9 cellular contexts compared by ENCODE assay signal in genomic region chr1:37472281-37472680, GRCh38. TPM values are rescaled to one million over a fixed set of nuclear protein-coding genes. Genes with fewer than 3 reads are reported as not detected.
DNase-seq lines count a peak whose midpoint lies in the region; ATAC-seq and TF ChIP-seq lines count a peak whose summit lies in the region.
"Had no signal": no experiment of that assay in that cellular context is flagged by ENCODE, and none has a peak within 500 bp of the region (broad histone marks: within the 10 kb centered on the region; RNA-seq: fewer than 3 reads in every experiment).

No MANE protein-coding gene starts in this region.

- H3K9me3 Mint-ChIP-seq in CD8-positive, alpha-beta T cell: no peaks in the 10 kb centered on the region
- H3K9me3 Mint-ChIP-seq: H9 had no signal

- H3K9me3 ChIP-seq in CD8-positive, alpha-beta T cell (ENCODE audit: low read length): no peaks in the 10 kb centered on the region
- H3K9me3 ChIP-seq in SK-N-SH: no peaks in the 10 kb centered on the region
- no peaks in the 10 kb centered on the region for H3K9me3 ChIP-seq in esophagus muscularis mucosa
- H3K9me3 ChIP-seq in psoas muscle: no peaks in the 10 kb centered on the region

- peak overlapping the region; percentile 93 for H3K4me2 ChIP-seq in SK-N-SH

- no peak for TF ChIP-seq EP300 in SK-N-SH (IDR thresholded peaks at IDR 0.05; ENCODE audit: borderline replicate concordance in 1 of 2, low read depth in 1 of 2, low read length in 1 of 2)
- TF ChIP-seq EP300 in esophagus muscularis mucosa (IDR thresholded peaks at IDR 0.05): no peak

- H2AFZ ChIP-seq in SK-N-SH (ENCODE audit: low read depth): peak overlapping the region; percentile 58; the same call in 1 of the 2 replicates

- H3K4me1 ChIP-seq in CD8-positive, alpha-beta T cell (ENCODE audit: insufficient read depth, low read length): peaks cover 25% of the 10 kb centered on the region
- H3K4me1 ChIP-seq in SK-N-SH (ENCODE audit: control insufficient read depth in 1 of 2, insufficient read depth in 2 of 2, low read depth in 1 of 2, low read length in 1 of 2) (peaks cover 48 to 53% of the 10 kb centered on the region in 2 experiments), esophagus muscularis mucosa (peaks cover 57 to 63% (median 60%) of the 10 kb centered on the region in 4 donors), psoas muscle (peaks cover 45% of the 10 kb centered on the region)

- H3K4me3 ChIP-seq in CD8-positive, alpha-beta T cell (ENCODE audit: low read depth, low read length): peak overlapping the region; percentile 95
- H3K4me3 ChIP-seq in SK-N-SH (ENCODE audit: low read depth in 2 of 2, low read length in 1 of 2) (peak overlapping the region; percentile 4 to 12; a peak in 3 of 4 replicates), esophagus muscularis mucosa (no peak overlapping the region), psoas muscle (peak overlapping the region; percentile 31)

- no peak for DNase-seq in CD8-positive, alpha-beta T cell
- DNase-seq in SK-N-SH (no peak), esophagus muscularis mucosa (ENCODE audit: extremely low spot score) (no peak), psoas muscle (no peak), NCI-H1092 treated with DMSO at 0.1 percent for 48 hours (lab: John Stamatoyannopoulos, UW) (no peak), NCI-H146 treated with DMSO at 0.1 percent for 48 hours (lab: John Stamatoyannopoulos, UW; ENCODE audit: unreplicated experiment) (no peak)

- no peak for TF ChIP-seq RAD21 in SK-N-SH (IDR thresholded peaks at IDR 0.05; ENCODE audit: low read length)

- ATAC-seq in CD8-positive, alpha-beta T cell: no peak
- ATAC-seq in psoas muscle (no peak), HG02571 (IDR thresholded peaks at IDR 0.05; ENCODE audit: unreplicated experiment) (no peak), HG02588 (IDR thresholded peaks at IDR 0.05; ENCODE audit: unreplicated experiment) (no peak)

- H3K4me3 Mint-ChIP-seq in CD8-positive, alpha-beta T cell: peak overlapping the region; percentile 85

- TF ChIP-seq POLR2A in esophagus muscularis mucosa (IDR thresholded peaks at IDR 0.05; ENCODE audit: low read depth): no peak

- intact Hi-C loops in CD8-positive, alpha-beta T cell (cut with DNase I, micrococcal nuclease): loop anchor here (2.0 to 10.0 kb wide), 8 partner anchors 15 to 1505 kb away; partner anchors contain the start of genes C1orf122 (in 1 of the 2), GNL2 (in 1 of the 2), SF3A3 (in 1 of the 2) and SNIP1 (in 1 of the 2)
- intact Hi-C loops in esophagus muscularis mucosa (cut with DNase I) (no loop called here), psoas muscle (cut with DNase I) (no loop called here)

- H3K36me3 ChIP-seq in CD8-positive, alpha-beta T cell (ENCODE audit: insufficient read depth, low read length): no peaks in the 10 kb centered on the region
- H3K36me3 ChIP-seq in SK-N-SH (replicated peaks in 1 of 2; ENCODE audit: control insufficient read depth in 1 of 2, insufficient read depth in 2 of 2, low read length in 1 of 2): no peaks in the 10 kb centered on the region
- peaks cover 0 to 5% (median 0%) of the 10 kb centered on the region in 4 donors for H3K36me3 ChIP-seq in esophagus muscularis mucosa
- H3K36me3 ChIP-seq in psoas muscle (ENCODE audit: insufficient read depth in 1 of 2, low read depth in 1 of 2): peaks cover 0 to 15% of the 10 kb centered on the region in 2 donors

- H3K27me3 ChIP-seq in CD8-positive, alpha-beta T cell (ENCODE audit: insufficient read depth, low read length): no peaks in the 10 kb centered on the region
- H3K27me3 ChIP-seq in SK-N-SH (ENCODE audit: insufficient read depth): no peaks in the 10 kb centered on the region
- no peaks in the 10 kb centered on the region for H3K27me3 ChIP-seq in esophagus muscularis mucosa
- no peaks in the 10 kb centered on the region for H3K27me3 ChIP-seq in psoas muscle (ENCODE audit: insufficient read depth in 3 of 3, low read length in 2 of 3)

- H3K27ac Mint-ChIP-seq in CD8-positive, alpha-beta T cell: peak overlapping the region; percentile 88

- H3F3A ChIP-seq in SK-N-SH (replicated peaks; ENCODE audit: insufficient read depth): peaks cover 30% of the 10 kb centered on the region

- POLR2A ChIA-PET in CD8-positive, alpha-beta T cell (lab: Charles Lee): interaction anchor here (1.1 kb wide), 1 partner anchor 15 kb away, joined by 5 read pairs; no protein-coding TSS in a partner anchor
- POLR2A ChIA-PET in SK-N-SH (lab: Yijun Ruan, JAX): interaction anchor here (1.0 kb wide), 2 partner anchors 13 to 42 kb away, joined by 3 to 4 read pairs; partner anchors contain the start of gene MEAF6

- H3K27me3 Mint-ChIP-seq in CD8-positive, alpha-beta T cell (ENCODE audit: low read depth): no peaks in the 10 kb centered on the region

- TF ChIP-seq CTCF in CD8-positive, alpha-beta T cell (IDR thresholded peaks at IDR 0.05): no peak
- TF ChIP-seq CTCF in SK-N-SH (IDR thresholded peaks at IDR 0.05): 0 out of 2 replicates have a peak, but pooled peaks have one; percentile 5
- TF ChIP-seq CTCF in esophagus muscularis mucosa (IDR thresholded peaks at IDR 0.05): no peak
- TF ChIP-seq CTCF in psoas muscle (IDR thresholded peaks at IDR 0.05): no peak

- peak overlapping the region; percentile 58 for H3K27ac ChIP-seq in CD8-positive, alpha-beta T cell (ENCODE audit: low read depth, low read length)
- peak overlapping the region; percentile 89 to 92 for H3K27ac ChIP-seq in SK-N-SH (ENCODE audit: low read depth in 2 of 2, low read length in 1 of 2)
- peak overlapping the region; percentile 97 to 99 (median 98) for H3K27ac ChIP-seq in esophagus muscularis mucosa (replicated peaks in 1 of 4)
- H3K27ac ChIP-seq in psoas muscle: peak overlapping the region; percentile 90

- H3K9me2 ChIP-seq in SK-N-SH: no peaks in the 10 kb centered on the region

- no peaks in the 10 kb centered on the region for H4K20me1 ChIP-seq in SK-N-SH (ENCODE audit: insufficient read depth)

- WGBS in SK-N-SH (ENCODE audit: low lambda C conversion rate): 81% methylated on average over 7 of the region's 7 CpGs
- 67% methylated on average over 7 of the region's 7 CpGs for WGBS in esophagus muscularis mucosa
- WGBS in psoas muscle, 3 donors: 62 to 83% (median 67%) methylated on average over 7 of the region's 7 CpGs

- H3K36me3 Mint-ChIP-seq in CD8-positive, alpha-beta T cell: peaks cover 28% of the 10 kb centered on the region

- peaks cover 44% of the 10 kb centered on the region for H3K4me1 Mint-ChIP-seq in CD8-positive, alpha-beta T cell (ENCODE audit: low read depth)

- peaks cover 43% of the 10 kb centered on the region for H3K79me2 ChIP-seq in SK-N-SH (ENCODE audit: insufficient read depth)

- CTCF ChIA-PET in CD8-positive, alpha-beta T cell (lab: Charles Lee): interaction anchor here (1.1 to 10.9 kb wide), 5 partner anchors 12 to 42 kb away, joined by 3 to 187 read pairs (median 7); partner anchors contain the start of gene MEAF6
- CTCF ChIA-PET in SK-N-SH (lab: Yijun Ruan, JAX): interaction anchor here (1.5 to 18.1 kb wide), 4 partner anchors 14 to 42 kb away, joined by 3 to 170 read pairs (median 65); partner anchors contain the start of gene MEAF6

- peak overlapping the region; percentile 75; the same call in 1 of the 2 replicates for H3K9ac ChIP-seq in SK-N-SH

TF ChIP-seq in SK-N-SH, 30 proteins besides CTCF, POLR2A, EP300 and RAD21 (continues in another document):
- no peak for TF ChIP-seq REST (IDR thresholded peaks at IDR 0.05; ENCODE audit: low read depth, low read length)
- TF ChIP-seq NRF1 (IDR thresholded peaks at IDR 0.05; ENCODE audit: low read depth, low read length): no peak

RNA-seq across cellular contexts. Expression of gene ZC3H12A, which starts 2.1 kb away (rescaled TPM):
- total RNA-seq in CD8-positive, alpha-beta T cell: 100 to 1,000 TPM; 202 to 205 TPM
- polyA plus RNA-seq in SK-N-SH (2012; rRNA removed) (7.4 and 8.9 TPM in 2 replicates), psoas muscle (10 to 100 TPM in 1 of 3 donors, 1 to 10 TPM in 2; 3.2 to 23.3 (median 3.7) TPM)
- polyA plus RNA-seq in SK-N-SH (2012; cell fraction: cytosol; rRNA removed): 3.4 and 4.3 TPM in 2 replicates
- polyA plus RNA-seq in SK-N-SH (2012; cell fraction: nucleus; rRNA removed): 24.6 and 24.8 TPM in 2 replicates
- total RNA-seq in esophagus muscularis mucosa (10 to 100 TPM in 3 of 4 donors, 1 to 10 TPM in 1; 9.6 to 23.5 (median 11.7) TPM), psoas muscle (10 to 100 TPM in 3 of 4 donors, 1 to 10 TPM in 1; 1.9 to 30.2 (median 15.6) TPM)

RNA-seq across cellular contexts. Expression of gene MEAF6, which starts 42.3 kb away (rescaled TPM):
- 10 to 100 TPM; 43.4 to 46.0 TPM for total RNA-seq in CD8-positive, alpha-beta T cell
- 47.2 and 60.5 TPM in 2 replicates for polyA plus RNA-seq in SK-N-SH (2012; rRNA removed)
- polyA plus RNA-seq in SK-N-SH (2012; cell fraction: cytosol; rRNA removed): 69.0 and 74.2 TPM in 2 replicates
- polyA plus RNA-seq in SK-N-SH (2012; cell fraction: nucleus; rRNA removed): 25.1 and 39.1 TPM in 2 replicates
- 100 to 1,000 TPM in 1 of 4 donors, 10 to 100 TPM in 3; 55.2 to 100 (median 78.3) TPM for total RNA-seq in esophagus muscularis mucosa
- total RNA-seq in psoas muscle: 10 to 100 TPM; 27.2 to 35.5 (median 33.0) TPM
- 100 to 1,000 TPM in 1 of 3 donors, 10 to 100 TPM in 2; 33.8 to 109 (median 43.1) TPM for polyA plus RNA-seq in psoas muscle

Comparison
In these comparisons a context has a peak if more than half of its experiments do, and no peak if none do; other contexts are left out.
1. H3K4me3 ChIP-seq: peak in CD8-positive, alpha-beta T cell (single experiment), SK-N-SH (2 of 2) and psoas muscle (single experiment); none in esophagus muscularis mucosa (0 of 4).
2. RNA of gene ZC3H12A, which starts 2.1 kb away (total RNA-seq): 202 to 205 TPM in CD8-positive, alpha-beta T cell; 1.9 to 30.2 TPM in psoas muscle and 9.6 to 23.5 TPM in esophagus muscularis mucosa; every median in the first group is over 4 times any median in the second.
3. intact Hi-C loops: an anchor here in CD8-positive, alpha-beta T cell (2.0 to 10.0 kb wide); none called in esophagus muscularis mucosa and psoas muscle.
4. Peak in every context shown above with its lines, with median percentiles within 50 percentile points of each other: H3K27ac ChIP-seq.